Comparison of ENCODE assay signal across 19 cellular contexts in the genomic region with DNA sequence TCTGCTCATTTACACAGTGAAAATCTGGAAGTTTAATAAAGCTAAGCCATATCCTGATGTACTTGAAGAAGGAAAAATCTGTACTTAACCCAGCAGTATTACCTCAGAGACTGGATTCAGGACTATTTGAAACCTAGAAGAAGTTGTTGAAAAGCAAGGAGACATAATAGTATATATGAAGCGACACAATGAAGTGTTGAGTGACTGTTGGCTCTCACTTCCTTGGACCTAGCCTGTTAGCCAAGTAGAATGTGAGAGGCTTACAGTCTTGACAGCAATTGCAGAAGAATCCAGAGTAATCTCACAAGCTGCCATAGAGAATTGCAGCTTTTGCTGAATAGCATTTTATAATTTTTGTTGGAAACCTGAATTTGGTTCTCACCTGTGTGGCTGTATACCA. TPM values are rescaled to one million over a fixed set of nuclear protein-coding genes. Genes with fewer than 3 reads are reported as not detected.
A peak's percentile ranks its signal among the peaks of the same experiment; 100 is the strongest.
DNase-seq lines count a peak whose midpoint lies in the region; ATAC-seq, FAIRE-seq and TF ChIP-seq lines count a peak whose summit lies in the region.
"Had no signal": no experiment of that assay in that cellular context is flagged by ENCODE, and none has a peak within 500 bp of the region (broad histone marks: within the 10 kb centered on the region; RNA-seq: fewer than 3 reads in every experiment).

No MANE protein-coding gene starts in this region.

- no peaks in the 10 kb centered on the region for H3K36me3 ChIP-seq in right atrium auricular region
- no peaks in the 10 kb centered on the region for H3K36me3 ChIP-seq in CD4-positive, alpha-beta memory T cell (ENCODE audit: insufficient read depth, low read length)
- H3K36me3 ChIP-seq in astrocyte (ENCODE audit: insufficient read depth, low read length): no peaks in the 10 kb centered on the region

- no peak overlapping the region for H3K9ac ChIP-seq in astrocyte (ENCODE audit: low read length)
- H3K9ac ChIP-seq: GM23248 had no signal

- H3K4me3 Mint-ChIP-seq in CD4-positive, alpha-beta memory T cell: peak overlapping the region in 5 of 8 donors; percentile 38 to 43 (median 39)
- H3K4me3 Mint-ChIP-seq in astrocyte (ENCODE audit: unreplicated experiment) (no peak overlapping the region), nephron progenitor cell (no peak overlapping the region)

- H3K4me1 ChIP-seq in right atrium auricular region (no peaks in the 10 kb centered on the region), astrocyte (ENCODE audit: insufficient read depth, low read length) (no peaks in the 10 kb centered on the region)
- peaks cover 27% of the 10 kb centered on the region for H3K4me1 ChIP-seq in CD4-positive, alpha-beta memory T cell (ENCODE audit: insufficient read depth, low read length)

- peaks cover 78% of the 10 kb centered on the region for H4K20me1 ChIP-seq in astrocyte (ENCODE audit: insufficient read depth, low read length)

- intact Hi-C loops in Right ventricle myocardium superior (cut with DNase I): no loop called here
- intact Hi-C loops in CD4-positive, alpha-beta memory T cell (cut with micrococcal nuclease): no loop called here

- peak overlapping the region in 1 of 7 donors; percentile 8 for H3K27ac Mint-ChIP-seq in CD4-positive, alpha-beta memory T cell
- H3K27ac Mint-ChIP-seq in astrocyte (ENCODE audit: unreplicated experiment) (no peak overlapping the region), nephron progenitor cell (no peak overlapping the region)
- H3K27ac Mint-ChIP-seq: CD8-positive, alpha-beta memory T cell had no signal

- no peak overlapping the region for H3K4me2 ChIP-seq in astrocyte (ENCODE audit: low read length)

- DNase-seq in Right ventricle myocardium superior: no peak
- DNase-seq in right atrium auricular region (ENCODE audit: low spot score): no peak
- DNase-seq in CD4-positive, alpha-beta memory T cell: no peak
- no peak for DNase-seq in astrocyte (ENCODE audit: low read depth)
- no peak for DNase-seq in nephron progenitor cell
- no peak for DNase-seq in amygdala (lab: John Stamatoyannopoulos, UW)
- DNase-seq: C1 segment of cervical spinal cord; CD8-positive, alpha-beta memory T cell; DMS 273 treated with DMSO at 0.1 percent for 48 hours; DMS79; EL; GDM1; GM23248; H7; HCEC 1CT had no signal

- peaks cover 45% of the 10 kb centered on the region for H3K79me2 ChIP-seq in astrocyte (ENCODE audit: insufficient read depth, low read length)

- peaks cover 63 to 86% (median 74%) of the 10 kb centered on the region in 4 donors for H3K4me1 Mint-ChIP-seq in CD4-positive, alpha-beta memory T cell
- no peaks in the 10 kb centered on the region for H3K4me1 Mint-ChIP-seq in astrocyte (ENCODE audit: low read depth, unreplicated experiment)
- H3K4me1 Mint-ChIP-seq in nephron progenitor cell: no peaks in the 10 kb centered on the region

- CTCF ChIA-PET in CD4-positive, alpha-beta memory T cell (lab: Charles Lee; ENCODE audit: partially characterized antibody): interaction anchor here (0.8 to 1.5 kb wide), 3 partner anchors 13 to 190 kb away, joined by 3 to 4 read pairs (median 4); no protein-coding TSS in a partner anchor

- H3K9me3 Mint-ChIP-seq in CD4-positive, alpha-beta memory T cell: peaks cover 0 to 16% (median 14%) of the 10 kb centered on the region in 8 donors
- H3K9me3 Mint-ChIP-seq in astrocyte (ENCODE audit: unreplicated experiment) (peaks cover 4% of the 10 kb centered on the region), nephron progenitor cell (peaks cover 87% of the 10 kb centered on the region)

- H3K4me3 ChIP-seq in right atrium auricular region: no peak overlapping the region
- no peak overlapping the region for H3K4me3 ChIP-seq in CD4-positive, alpha-beta memory T cell (ENCODE audit: low read length in 2 of 2)
- H3K4me3 ChIP-seq in astrocyte (ENCODE audit: insufficient read depth, low read depth, low read length): no peak overlapping the region
- H3K4me3 ChIP-seq: GM12878, GM23248 had no signal

- no peak overlapping the region for H2AFZ ChIP-seq in astrocyte (ENCODE audit: low read depth, low read length)
- H2AFZ ChIP-seq: GM23248 had no signal

- no peaks in the 10 kb centered on the region for H3K27me3 ChIP-seq in right atrium auricular region
- H3K27me3 ChIP-seq in CD4-positive, alpha-beta memory T cell (ENCODE audit: insufficient read depth, low read length): no peaks in the 10 kb centered on the region
- H3K27me3 ChIP-seq in astrocyte (ENCODE audit: insufficient read depth, low read length): no peaks in the 10 kb centered on the region

- no peaks in the 10 kb centered on the region for H3K27me3 Mint-ChIP-seq in CD4-positive, alpha-beta memory T cell
- no peaks in the 10 kb centered on the region for H3K27me3 Mint-ChIP-seq in astrocyte (ENCODE audit: low read depth, unreplicated experiment)
- peaks cover 4% of the 10 kb centered on the region for H3K27me3 Mint-ChIP-seq in nephron progenitor cell (ENCODE audit: low read depth, poor library complexity)

- peaks cover 0 to 7% of the 10 kb centered on the region in 2 donors for H3K9me3 ChIP-seq in right atrium auricular region
- H3K9me3 ChIP-seq in CD4-positive, alpha-beta memory T cell (ENCODE audit: control insufficient read depth in 1 of 2, low read length in 2 of 2): no peaks in the 10 kb centered on the region
- H3K9me3 ChIP-seq in astrocyte (ENCODE audit: insufficient read depth, low read depth, low read length): no peaks in the 10 kb centered on the region

- peak; percentile 73 for ATAC-seq in Right ventricle myocardium superior (ENCODE audit: poor library complexity)
- ATAC-seq: GM12878 had no signal

- H3K36me3 Mint-ChIP-seq in CD4-positive, alpha-beta memory T cell: peaks cover 11 to 21% of the 10 kb centered on the region in 2 donors
- H3K36me3 Mint-ChIP-seq in astrocyte (ENCODE audit: low read depth, unreplicated experiment) (no peaks in the 10 kb centered on the region), nephron progenitor cell (ENCODE audit: low read depth) (peaks cover 41% of the 10 kb centered on the region)

- H3K27ac ChIP-seq in right atrium auricular region (no peak overlapping the region), astrocyte (ENCODE audit: low read depth, low read length) (no peak overlapping the region)
- H3K27ac ChIP-seq in CD4-positive, alpha-beta memory T cell (ENCODE audit: low read depth, low read length): no peak overlapping the region
- H3K27ac ChIP-seq: GM23248 had no signal

- POLR2A ChIA-PET in CD4-positive, alpha-beta memory T cell (lab: Charles Lee; ENCODE audit: partially characterized antibody): no interaction called here

- peak; percentile 9 for FAIRE-seq in astrocyte (lab: Jason Lieb, UNC)
- FAIRE-seq: D721Med, GM12878, GM19239, H1 had no signal

- TF ChIP-seq CTCF in right atrium auricular region (IDR thresholded peaks at IDR 0.05) (no peak), astrocyte (IDR thresholded peaks at IDR 0.05; ENCODE audit: insufficient read depth, low read depth, low read length) (no peak), nephron progenitor cell (IDR thresholded peaks at IDR 0.05) (no peak)

RNA-seq across cellular contexts. Expression of a gene that starts 26.7 kb away (rescaled TPM):
- 27.7 TPM for total RNA-seq in Right ventricle myocardium superior
- 10 to 100 TPM; 23.7 to 30.4 TPM for total RNA-seq in right atrium auricular region
- total RNA-seq in CD4-positive, alpha-beta memory T cell: 10 to 100 TPM; 25.5 to 29.7 TPM
- polyA plus RNA-seq in CD4-positive, alpha-beta memory T cell: 10 to 100 TPM; 27.0 to 38.4 TPM
- 22.1 and 27.3 TPM in 2 replicates for total RNA-seq in astrocyte

Comparison
In these comparisons a context has a peak if more than half of its experiments do, and no peak if none do; other contexts are left out.
1. H3K4me3 Mint-ChIP-seq: peak in CD4-positive, alpha-beta memory T cell (5 of 8); none in astrocyte (single experiment) and nephron progenitor cell (single experiment).